In genomic region chr11:72814831-72815618, GRCh38 we compare ENCODE assay signal across 8 cellular contexts. TPM values are rescaled to one million over a fixed set of nuclear protein-coding genes. Genes with fewer than 3 reads are reported as not detected.
DNase-seq lines count a peak whose midpoint lies in the region; ATAC-seq, FAIRE-seq and TF ChIP-seq lines count a peak whose summit lies in the region.

No MANE protein-coding gene starts in this region.

- H3K4me3 ChIP-seq in cardiac muscle cell (peak overlapping the region; percentile 71), psoas muscle (peak overlapping the region; percentile 76)

- 11 to 15% (median 12%) methylated on average over 27 of the region's 27 CpGs for WGBS in psoas muscle, 3 donors

- TF ChIP-seq CTCF in D721Med (IDR thresholded peaks at IDR 0.05; ENCODE audit: insufficient read depth, missing control alignments) (no peak), cardiac muscle cell (IDR thresholded peaks at IDR 0.05; ENCODE audit: low read depth, low read length) (no peak), psoas muscle (IDR thresholded peaks at IDR 0.05) (no peak)

- ATAC-seq in GM19395 (IDR thresholded peaks at IDR 0.05; ENCODE audit: unreplicated experiment) (peak; percentile 28), HG03565 (IDR thresholded peaks at IDR 0.05; ENCODE audit: unreplicated experiment) (peak; percentile 15), psoas muscle (peak; percentile 13 to 31 (median 21))

- intact Hi-C loops in psoas muscle (cut with DNase I): loop anchor here (5.0 kb wide), 2 partner anchors 88 to 93 kb away; no protein-coding TSS in a partner anchor

- H3K27ac ChIP-seq in cardiac muscle cell (peak overlapping the region; percentile 99), psoas muscle (peak overlapping the region; percentile 97)

- H3K4me1 ChIP-seq in cardiac muscle cell (ENCODE audit: low read depth) (peaks cover 14% of the 10 kb centered on the region), psoas muscle (peaks cover 26% of the 10 kb centered on the region)

- DNase-seq in D721Med (ENCODE audit: insufficient read length, low spot score): peak; percentile 64
- DNase-seq in NOMO-1 treated with dmso at 0.1 percent for 144 hours (lab: John Stamatoyannopoulos, UW; ENCODE audit: unreplicated experiment): peak; percentile 62
- peak; percentile 44 for DNase-seq in activated gamma-delta T cell treated with Interleukin-2 at 50 U/mL for 16 hours
- DNase-seq in cardiac muscle cell (ENCODE audit: low read depth in 1 of 2, low spot score in 1 of 2): peak; percentile 45 to 75
- DNase-seq in psoas muscle: no peak
- DNase-seq in NCI-H1048 (lab: John Stamatoyannopoulos, UW): no peak

- H3K9me3 ChIP-seq in cardiac muscle cell (ENCODE audit: low read depth) (no peaks in the 10 kb centered on the region), psoas muscle (no peaks in the 10 kb centered on the region)

- FAIRE-seq in D721Med (lab: Jason Lieb, UNC): no peak

- H3K36me3 ChIP-seq in cardiac muscle cell: no peaks in the 10 kb centered on the region
- H3K36me3 ChIP-seq in psoas muscle (ENCODE audit: insufficient read depth in 1 of 2, low read depth in 1 of 2): peaks cover 0 to 20% of the 10 kb centered on the region in 2 donors

- H3K27me3 ChIP-seq in cardiac muscle cell: no peaks in the 10 kb centered on the region
- H3K27me3 ChIP-seq in psoas muscle (ENCODE audit: insufficient read depth in 3 of 3, low read length in 2 of 3): no peaks in the 10 kb centered on the region

RNA-seq across cellular contexts. Expression of gene ATG16L2, which starts 0.8 kb away (rescaled TPM):
- 16.7 and 66.8 TPM in 2 replicates for total RNA-seq in cardiac muscle cell
- polyA plus RNA-seq in cardiac muscle cell: 47.8 and 80.4 TPM in 2 replicates
- total RNA-seq in psoas muscle: 1 to 10 TPM; 4.5 to 9.6 (median 5.4) TPM
- 1 to 10 TPM; 3.9 to 5.2 (median 4.7) TPM for polyA plus RNA-seq in psoas muscle

RNA-seq across cellular contexts. Expression of gene STARD10, which starts 21.2 kb away (rescaled TPM):
- total RNA-seq in cardiac muscle cell: 66.2 and 101 TPM in 2 replicates
- 91.4 and 139 TPM in 2 replicates for polyA plus RNA-seq in cardiac muscle cell
- total RNA-seq in psoas muscle: 10 to 100 TPM; 47.3 to 70.7 (median 57.7) TPM
- polyA plus RNA-seq in psoas muscle: 10 to 100 TPM; 18.6 to 99.9 (median 57.3) TPM

Comparison
In these comparisons a context has a peak if more than half of its experiments do, and no peak if none do; other contexts are left out.
1. DNase-seq: peak in D721Med (single experiment), NOMO-1 treated with dmso at 0.1 percent for 144 hours (single experiment), activated gamma-delta T cell treated with Interleukin-2 at 50 U/mL for 16 hours (single experiment) and cardiac muscle cell (2 of 2); none in psoas muscle (0 of 2) and NCI-H1048 (single experiment).
2. Peak in every context shown above with its lines, with median percentiles within 50 percentile points of each other: ATAC-seq.